In the genomic region with DNA sequence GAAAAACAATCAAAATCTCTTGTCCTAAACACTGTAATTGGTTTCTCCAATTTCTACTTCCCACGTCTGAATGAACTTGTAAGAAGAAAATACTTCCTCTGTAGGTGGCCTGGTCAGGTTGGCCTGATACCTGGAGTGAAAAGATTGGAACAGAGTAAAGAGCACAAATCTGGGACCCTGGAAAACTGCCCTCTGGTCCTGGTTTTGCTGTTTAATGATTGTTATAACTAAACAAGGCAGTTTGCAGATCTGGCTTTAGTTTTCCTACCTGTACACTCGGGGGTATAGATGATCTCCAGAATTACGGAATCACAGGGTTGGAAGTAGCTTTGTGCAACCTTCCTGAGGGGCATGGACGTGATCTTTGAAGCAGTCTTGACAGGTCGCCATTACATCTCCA, we compare ENCODE assay signal across 23 cellular contexts.
"Had no signal": no experiment of that assay in that cellular context is flagged by ENCODE, and none has a peak within 500 bp of the region (broad histone marks: within the 10 kb centered on the region; RNA-seq: fewer than 3 reads in every experiment).

No MANE protein-coding gene starts in this region.

- H3K36me3 Mint-ChIP-seq: immature natural killer cell; natural killer cell treated with Interleukin-12 subunit alpha and Interleukin-12 subunit beta and Interleukin-15 and Interleukin-18, amount 100 ng/mL, for 72 hours; stimulated activated effector memory CD8-positive, alpha-beta T cell treated with anti-CD3 and anti-CD28 coated beads, Interleukin-12 subunit alpha, Interleukin-12 subunit beta, amount 100 ng/mL, for 72 hours had no signal

- H3K27me3 Mint-ChIP-seq: effector memory CD8-positive, alpha-beta T cell; natural killer cell treated with Interleukin-12 subunit alpha and Interleukin-12 subunit beta and Interleukin-15 and Interleukin-18, amount 100 ng/mL, for 72 hours; type B pancreatic cell had no signal

- H3K4me3 Mint-ChIP-seq: effector memory CD8-positive, alpha-beta T cell; immature natural killer cell; natural killer cell treated with Interleukin-12 subunit alpha and Interleukin-12 subunit beta and Interleukin-15 and Interleukin-18, amount 100 ng/mL, for 72 hours; stimulated activated effector memory CD8-positive, alpha-beta T cell treated with anti-CD3 and anti-CD28 coated beads, Interleukin-12 subunit alpha, Interleukin-12 subunit beta, amount 100 ng/mL, for 72 hours; type B pancreatic cell had no signal

- DNase-seq: cerebellar nuclear complex; cortex of kidney; effector memory CD8-positive, alpha-beta T cell; erythroblast; esophagus squamous epithelium; foreskin melanocyte; hypothalamus; immature natural killer cell; islet precursor cell; mesendoderm; occipital lobe; pancreas; stimulated activated CD4-positive, alpha-beta T cell treated with anti-CD3 and anti-CD28 coated beads, Interleukin-2, amount 100 ng/mL, for 24 hours; stimulated activated CD4-positive, alpha-beta T cell treated with anti-CD3 and anti-CD28 coated beads, Interleukin-4, amount 100 ng/mL, for 24 hours; stimulated activated naive CD8-positive, alpha-beta T cell treated with anti-CD3 and anti-CD28 coated beads, Interleukin-15, Interleukin-2, amounts not matched to agents 100 U/mL and 50 U/mL, for 24 hours; substantia nigra; testis; tibial artery had no signal

- H3K27ac Mint-ChIP-seq: immature natural killer cell; natural killer cell treated with Interleukin-12 subunit alpha and Interleukin-12 subunit beta and Interleukin-15 and Interleukin-18, amount 100 ng/mL, for 72 hours; stimulated activated effector memory CD8-positive, alpha-beta T cell treated with anti-CD3 and anti-CD28 coated beads, Interleukin-12 subunit alpha, Interleukin-12 subunit beta, amount 100 ng/mL, for 72 hours; type B pancreatic cell had no signal

- H3K9me3 Mint-ChIP-seq: effector memory CD8-positive, alpha-beta T cell; immature natural killer cell; natural killer cell treated with Interleukin-12 subunit alpha and Interleukin-12 subunit beta and Interleukin-15 and Interleukin-18, amount 100 ng/mL, for 72 hours; stimulated activated effector memory CD8-positive, alpha-beta T cell treated with anti-CD3 and anti-CD28 coated beads, Interleukin-12 subunit alpha, Interleukin-12 subunit beta, amount 100 ng/mL, for 72 hours; type B pancreatic cell had no signal

- ATAC-seq: effector memory CD8-positive, alpha-beta T cell; natural killer cell treated with Interleukin-12 subunit alpha and Interleukin-12 subunit beta and Interleukin-15 and Interleukin-18, amount 100 ng/mL, for 72 hours; pancreas; sciatic nerve; stimulated activated effector memory CD8-positive, alpha-beta T cell treated with anti-CD3 and anti-CD28 coated beads, Interleukin-12 subunit alpha, Interleukin-12 subunit beta, amount 100 ng/mL, for 72 hours; stimulated activated naive CD8-positive, alpha-beta T cell treated with anti-CD3 and anti-CD28 coated beads, Interleukin-15, Interleukin-2, amounts not matched to agents 100 U/mL and 50 U/mL, for 24 hours had no signal

- FAIRE-seq: endometrium, pancreas had no signal
